Comparison of ENCODE assay signal across 8 cellular contexts in genomic region chr2:191155608-191156071, GRCh38. TPM values are rescaled to one million over a fixed set of nuclear protein-coding genes. Genes with fewer than 3 reads are reported as not detected.
DNase-seq lines count a peak whose midpoint lies in the region; ATAC-seq and TF ChIP-seq lines count a peak whose summit lies in the region.

No MANE protein-coding gene starts in this region.

- intact Hi-C loops in left ventricle myocardium inferior (cut with micrococcal nuclease), result loop anchor here (10.0 kb wide), 1 partner anchor 101 kb away; no protein-coding TSS in a partner anchor

- no peaks in the 10 kb centered on the region for H3K79me1 ChIP-seq in neuronal stem cell (ENCODE audit: low read depth, low read length)

- H3K4me2 ChIP-seq in neuronal stem cell (ENCODE audit: insufficient read depth, low read length, poor library complexity, severe bottlenecking), result no peak overlapping the region

- no peak overlapping the region for H2AFZ ChIP-seq in neuronal stem cell (ENCODE audit: low read length)

- peak; percentile 29 for ATAC-seq in GM21576 (IDR thresholded peaks at IDR 0.05; ENCODE audit: unreplicated experiment)
- ATAC-seq in omental fat pad (ENCODE audit: low FRiP score), result no peak

- H4K91ac ChIP-seq in neuronal stem cell (ENCODE audit: low read depth, low read length, poor library complexity), result no peak overlapping the region

- H3K9ac ChIP-seq in neuronal stem cell (ENCODE audit: low read depth, low read length, poor library complexity), result no peak overlapping the region

- DNase-seq in NCI-H1092 treated with DMSO at 0.1 percent for 48 hours (lab: John Stamatoyannopoulos, UW) (peak; percentile 39), NCI-H1092 (lab: John Stamatoyannopoulos, UW) (no peak), NCI-H1417 treated with DMSO at 0.1 percent for 48 hours (lab: John Stamatoyannopoulos, UW) (peak; percentile 4), WERI-Rb-1 (peak; percentile 19), left ventricle myocardium inferior (no peak), neuronal stem cell (ENCODE audit: low spot score) (no peak), omental fat pad (ENCODE audit: low spot score) (no peak)

- H3K27me3 ChIP-seq in WERI-Rb-1 (ENCODE audit: insufficient read depth, low read depth, severe bottlenecking) (no peaks in the 10 kb centered on the region), left ventricle myocardium inferior (ENCODE audit: low read depth) (no peaks in the 10 kb centered on the region), neuronal stem cell (ENCODE audit: control insufficient read depth in 3 of 3, insufficient read depth in 3 of 3, low read depth in 1 of 3, low read length in 3 of 3) (peaks cover 0 to 2% (median 0%) of the 10 kb centered on the region in 3 experiments)

- H3K23ac ChIP-seq in neuronal stem cell (ENCODE audit: low read depth, low read length, poor library complexity), result no peak overlapping the region

- H3K9me3 ChIP-seq in WERI-Rb-1 (ENCODE audit: severe bottlenecking) (no peaks in the 10 kb centered on the region), left ventricle myocardium inferior (replicated peaks) (no peaks in the 10 kb centered on the region), neuronal stem cell (replicated peaks in 1 of 2; ENCODE audit: control insufficient read depth in 2 of 2, insufficient read depth in 1 of 2, low read depth in 1 of 2, low read length in 2 of 2) (no peaks in the 10 kb centered on the region)

- no peak overlapping the region; the same call in 1 of the 2 replicates for H3K4me3 ChIP-seq in WERI-Rb-1 (ENCODE audit: low read depth, low read length)
- no peak overlapping the region for H3K4me3 ChIP-seq in left ventricle myocardium inferior
- H3K4me3 ChIP-seq in neuronal stem cell (ENCODE audit: low read length in 2 of 2), result no peak overlapping the region

- H3K36me3 ChIP-seq in WERI-Rb-1 (no peaks in the 10 kb centered on the region), left ventricle myocardium inferior (no peaks in the 10 kb centered on the region), neuronal stem cell (replicated peaks in 1 of 2; ENCODE audit: control insufficient read depth in 2 of 2, insufficient read depth in 2 of 2, low read length in 2 of 2) (no peaks in the 10 kb centered on the region)

- no peak overlapping the region for H2BK12ac ChIP-seq in neuronal stem cell (ENCODE audit: low read length)

- H3K18ac ChIP-seq in neuronal stem cell (ENCODE audit: low read length), result no peak overlapping the region

- H3K27ac ChIP-seq in WERI-Rb-1, result no peak overlapping the region
- no peak overlapping the region for H3K27ac ChIP-seq in left ventricle myocardium inferior (replicated peaks)
- H3K27ac ChIP-seq in neuronal stem cell (replicated peaks; ENCODE audit: low read length), result no peak overlapping the region

- H3K14ac ChIP-seq in neuronal stem cell (ENCODE audit: low read length), result no peak overlapping the region

- TF ChIP-seq CTCF in WERI-Rb-1 (IDR thresholded peaks at IDR 0.05; ENCODE audit: low read depth, low read length) (peak; percentile 45; the same call in 1 of the 2 replicates), left ventricle myocardium inferior (IDR thresholded peaks at IDR 0.05; ENCODE audit: borderline replicate concordance) (peak; percentile 61), omental fat pad (IDR thresholded peaks at IDR 0.05) (no peak)

- H2AK5ac ChIP-seq in neuronal stem cell (ENCODE audit: low read depth, low read length), result no peak overlapping the region

- H2BK120ac ChIP-seq in neuronal stem cell (ENCODE audit: low read depth, low read length), result no peak overlapping the region

- H4K8ac ChIP-seq in neuronal stem cell (ENCODE audit: low read depth, low read length), result no peak overlapping the region

- no peak overlapping the region for H2BK15ac ChIP-seq in neuronal stem cell (ENCODE audit: low read length)

- H2BK5ac ChIP-seq in neuronal stem cell (ENCODE audit: low read length), result no peak overlapping the region

- peaks cover 16% of the 10 kb centered on the region for H3K4me1 ChIP-seq in left ventricle myocardium inferior
- peaks cover 0 to 4% of the 10 kb centered on the region in 2 donors for H3K4me1 ChIP-seq in neuronal stem cell (ENCODE audit: control insufficient read depth in 2 of 2, insufficient read depth in 1 of 2, low read depth in 1 of 2, low read length in 2 of 2)

- WGBS in neuronal stem cell (ENCODE audit: extremely low coverage in 2 of 2, insufficient read length in 2 of 2, insufficient replicate concordance in 1 of 2), 2 donors, result no CpG with 5 or more reads among the region's 1 CpG

- H3K4ac ChIP-seq in neuronal stem cell (ENCODE audit: low read length), result no peak overlapping the region

RNA-seq across cellular contexts. Expression of gene STAT4, which starts 4.8 kb away (rescaled TPM):
- 0.82 TPM for total RNA-seq in left ventricle myocardium inferior
- 0.73 TPM for polyA plus RNA-seq in neuronal stem cell (2013, experiment 1 of 2)
- 0.66 TPM for polyA plus RNA-seq in neuronal stem cell (2013, experiment 2 of 2)
- total RNA-seq in omental fat pad, result 10 to 100 TPM in 2 of 4 donors, 1 to 10 TPM in 2; 4.6 to 29.4 (median 10.5) TPM

Comparison
In these comparisons a context has a peak if more than half of its experiments do, and no peak if none do; other contexts are left out.
1. DNase-seq: peak in NCI-H1092 treated with DMSO at 0.1 percent for 48 hours (single experiment), NCI-H1417 treated with DMSO at 0.1 percent for 48 hours (single experiment) and WERI-Rb-1 (single experiment); none in NCI-H1092 (single experiment), left ventricle myocardium inferior (single experiment), neuronal stem cell (single experiment) and omental fat pad (single experiment).
2. CTCF ChIP-seq: peak in WERI-Rb-1 (single experiment) and left ventricle myocardium inferior (single experiment); none in omental fat pad (0 of 3).